In genomic region chr13:110403721-110404120, GRCh38 we compare ENCODE assay signal across 19 cellular contexts.
A peak's percentile ranks its signal among the peaks of the same experiment; 100 is the strongest.
DNase-seq lines count a peak whose midpoint lies in the region; ATAC-seq and TF ChIP-seq lines count a peak whose summit lies in the region.
"Had no signal": no experiment of that assay in that cellular context is flagged by ENCODE, and none has a peak within 500 bp of the region (broad histone marks: within the 10 kb centered on the region; RNA-seq: fewer than 3 reads in every experiment).

No MANE protein-coding gene starts in this region.

- H3K27me3 Mint-ChIP-seq in chondrocyte (ENCODE audit: low read depth), result no peaks in the 10 kb centered on the region

- H3K4me3 ChIP-seq in mesenchymal stem cell (ENCODE audit: insufficient read depth in 1 of 2, low read depth in 1 of 2, low read length in 2 of 2), result no peak overlapping the region
- H3K4me3 ChIP-seq in stomach, result no peak overlapping the region
- H3K4me3 ChIP-seq: adrenal gland, cardiac muscle cell had no signal

- peak overlapping the region in 1 of 2 experiments; percentile 39 for H3K14ac ChIP-seq in mesenchymal stem cell (ENCODE audit: low read length in 2 of 2)

- no peak overlapping the region for H2BK120ac ChIP-seq in mesenchymal stem cell (ENCODE audit: low read depth, low read length)

- H3K79me1 ChIP-seq in mesenchymal stem cell (replicated peaks; ENCODE audit: low read length, poor library complexity, severe bottlenecking), result peaks cover 23% of the 10 kb centered on the region

- H3K27ac Mint-ChIP-seq in chondrocyte (ENCODE audit: unreplicated experiment), result peak overlapping the region; percentile 93
- H3K27ac Mint-ChIP-seq: CD14-positive monocyte; stimulated activated naive CD8-positive, alpha-beta T cell treated with anti-CD3 and anti-CD28 coated beads, Interleukin-15, Interleukin-2, amounts not matched to agents 100 ng/mL and 50 ng/mL, for 24 hours had no signal

- H3K23ac ChIP-seq in mesenchymal stem cell (ENCODE audit: low read length in 2 of 2), result no peak overlapping the region

- H3K9me3 ChIP-seq in mesenchymal stem cell (ENCODE audit: control insufficient read depth, low read length) (no peaks in the 10 kb centered on the region), stomach (no peaks in the 10 kb centered on the region)
- H3K9me3 ChIP-seq: adrenal gland had no signal

- H2BK5ac ChIP-seq in mesenchymal stem cell (ENCODE audit: low read depth, low read length, poor library complexity, severe bottlenecking), result no peak overlapping the region

- no peak overlapping the region for H3K4me3 Mint-ChIP-seq in chondrocyte (ENCODE audit: unreplicated experiment)
- H3K4me3 Mint-ChIP-seq: CD14-positive monocyte; stimulated activated naive CD8-positive, alpha-beta T cell treated with anti-CD3 and anti-CD28 coated beads, Interleukin-15, Interleukin-2, amounts not matched to agents 100 ng/mL and 50 ng/mL, for 24 hours had no signal

- peak; percentile 71 for DNase-seq in ELR (ENCODE audit: low read depth)
- DNase-seq in chondrocyte (ENCODE audit: low spot score), result no peak
- peak; percentile 65 for DNase-seq in mesenchymal stem cell
- DNase-seq in stomach, result no peak
- DNase-seq in medulla oblongata (ENCODE audit: extremely low spot score), result no peak
- no peak for DNase-seq in NOMO-1 (lab: John Stamatoyannopoulos, UW; ENCODE audit: unreplicated experiment in 2 of 2)
- no peak for DNase-seq in activated gamma-delta T cell (lab: John Stamatoyannopoulos, UW)
- DNase-seq: activated effector memory CD4-positive, alpha-beta T cell treated with anti-CD3 and anti-CD28 coated beads, Interleukin-2, amount 50 U/mL, for 16 hours; adrenal gland; GDM1; hippocampal formation; NCI-H1694; NCI-H526; RPMI8226 had no signal

- H3K4ac ChIP-seq in mesenchymal stem cell (ENCODE audit: low read depth in 1 of 2, low read length in 2 of 2), result peak overlapping the region in 1 of 2 experiments; percentile 24

- H3K36me3 ChIP-seq in mesenchymal stem cell (ENCODE audit: control insufficient read depth in 1 of 2, insufficient read depth in 2 of 2, low read depth in 1 of 2, low read length in 2 of 2) (peaks cover 0 to 34% of the 10 kb centered on the region in 2 experiments), stomach (no peaks in the 10 kb centered on the region)
- H3K36me3 ChIP-seq: adrenal gland, cardiac muscle cell had no signal

- no peak for ATAC-seq in GM19463 (IDR thresholded peaks at IDR 0.05; ENCODE audit: unreplicated experiment)

- no peak overlapping the region for H2AFZ ChIP-seq in mesenchymal stem cell (ENCODE audit: low read depth, low read length)

- no peaks in the 10 kb centered on the region for H3K9me3 Mint-ChIP-seq in chondrocyte (ENCODE audit: low read depth)
- H3K9me3 Mint-ChIP-seq: stimulated activated naive CD8-positive, alpha-beta T cell treated with anti-CD3 and anti-CD28 coated beads, Interleukin-15, Interleukin-2, amounts not matched to agents 100 ng/mL and 50 ng/mL, for 24 hours had no signal

- TF ChIP-seq EP300 in stomach (IDR thresholded peaks at IDR 0.05), result no peak

- no peak overlapping the region for H4K8ac ChIP-seq in mesenchymal stem cell (ENCODE audit: low read length)

- 71% methylated on average over 1 of the region's 2 CpGs for WGBS in mesenchymal stem cell
- 46 to 72% (median 68%) methylated on average over 2 of the region's 2 CpGs for WGBS in stomach, 5 donors

- H3K36me3 Mint-ChIP-seq in chondrocyte (ENCODE audit: low read depth), result peaks cover 31% of the 10 kb centered on the region
- H3K36me3 Mint-ChIP-seq: CD14-positive monocyte had no signal

- H3K27ac ChIP-seq in mesenchymal stem cell (ENCODE audit: low read length, poor library complexity, severe bottlenecking) (peak overlapping the region; percentile 18), stomach (peak overlapping the region in 3 of 5 donors; percentile 46 to 94 (median 75))
- H3K27ac ChIP-seq: adrenal gland, cardiac muscle cell, epithelial cell of prostate had no signal

- peaks cover 97% of the 10 kb centered on the region for H3K4me1 Mint-ChIP-seq in chondrocyte (ENCODE audit: low read depth)
- H3K4me1 Mint-ChIP-seq: CD14-positive monocyte had no signal

- H2BK15ac ChIP-seq in mesenchymal stem cell (ENCODE audit: low read depth, poor library complexity, severe bottlenecking), result no peak overlapping the region

- no peak overlapping the region for H3K9ac ChIP-seq in mesenchymal stem cell (ENCODE audit: low read length)

- H2BK12ac ChIP-seq in mesenchymal stem cell (ENCODE audit: low read length in 2 of 2), result peak overlapping the region in 1 of 2 experiments; percentile 95

- no peak overlapping the region for H3K4me2 ChIP-seq in mesenchymal stem cell (ENCODE audit: low read length, poor library complexity, severe bottlenecking)

- no peak for TF ChIP-seq POLR2A in stomach (IDR thresholded peaks at IDR 0.05)

- H3K27me3 ChIP-seq in mesenchymal stem cell (ENCODE audit: control insufficient read depth in 1 of 2, insufficient read depth in 1 of 2, low read length in 2 of 2) (no peaks in the 10 kb centered on the region), stomach (no peaks in the 10 kb centered on the region)
- H3K27me3 ChIP-seq: adrenal gland, cardiac muscle cell had no signal

- intact Hi-C loops in stomach (cut with DNase I; ENCODE audit: low total_unique reads), result no loop called here

- no peak overlapping the region for H4K91ac ChIP-seq in mesenchymal stem cell (ENCODE audit: low read length)

- TF ChIP-seq CTCF in chondrocyte (IDR thresholded peaks at IDR 0.05) (no peak), stomach (IDR thresholded peaks at IDR 0.05) (no peak)

- no peak overlapping the region for H2AK5ac ChIP-seq in mesenchymal stem cell (ENCODE audit: low read length, severe bottlenecking)

- peak overlapping the region; percentile 3 to 92 for H3K18ac ChIP-seq in mesenchymal stem cell (ENCODE audit: low read depth in 1 of 2, low read length in 2 of 2)

- H3K4me1 ChIP-seq in mesenchymal stem cell (ENCODE audit: control insufficient read depth, insufficient read depth, low read depth, low read length) (peaks cover 36% of the 10 kb centered on the region), stomach (peaks cover 3 to 64% (median 40%) of the 10 kb centered on the region in 4 donors)

Comparison
In these comparisons a context has a peak if more than half of its experiments do, and no peak if none do; other contexts are left out.
1. DNase-seq: peak in ELR (single experiment) and mesenchymal stem cell (single experiment); none in chondrocyte (single experiment), stomach (single experiment), medulla oblongata (single experiment), NOMO-1 (0 of 2) and activated gamma-delta T cell (single experiment).